In genomic region chr1:206554833-206555472, GRCh38 we compare ENCODE assay signal across 1 cellular context.
TF ChIP-seq lines count a peak whose summit lies in the region.

No MANE protein-coding gene starts in this region.

TF ChIP-seq in HepG2, 621 proteins besides CTCF, POLR2A, EP300 and RAD21:
- TF ChIP-seq DPF2 (CRISPR knock-in tag; IDR thresholded peaks at IDR 0.05; ENCODE audit: borderline replicate concordance, low read depth) (no peak), NFRKB (IDR thresholded peaks at IDR 0.05) (no peak), ZC3H4 (CRISPR knock-in tag; IDR thresholded peaks at IDR 0.05; ENCODE audit: borderline replicate concordance) (no peak), REPIN1 (CRISPR knock-in tag; IDR thresholded peaks at IDR 0.05; ENCODE audit: borderline replicate concordance, low read depth) (no peak), HNF4A (CRISPR knock-in tag; IDR thresholded peaks at IDR 0.05) (no peak), ZNF678 (CRISPR knock-in tag; IDR thresholded peaks at IDR 0.05) (no peak), HOXA7 (CRISPR knock-in tag; IDR thresholded peaks at IDR 0.05) (no peak)
TF ChIP-seq in HepG2: peak in this region for 0.
